8 cellular contexts compared by ENCODE assay signal in the genomic region with DNA sequence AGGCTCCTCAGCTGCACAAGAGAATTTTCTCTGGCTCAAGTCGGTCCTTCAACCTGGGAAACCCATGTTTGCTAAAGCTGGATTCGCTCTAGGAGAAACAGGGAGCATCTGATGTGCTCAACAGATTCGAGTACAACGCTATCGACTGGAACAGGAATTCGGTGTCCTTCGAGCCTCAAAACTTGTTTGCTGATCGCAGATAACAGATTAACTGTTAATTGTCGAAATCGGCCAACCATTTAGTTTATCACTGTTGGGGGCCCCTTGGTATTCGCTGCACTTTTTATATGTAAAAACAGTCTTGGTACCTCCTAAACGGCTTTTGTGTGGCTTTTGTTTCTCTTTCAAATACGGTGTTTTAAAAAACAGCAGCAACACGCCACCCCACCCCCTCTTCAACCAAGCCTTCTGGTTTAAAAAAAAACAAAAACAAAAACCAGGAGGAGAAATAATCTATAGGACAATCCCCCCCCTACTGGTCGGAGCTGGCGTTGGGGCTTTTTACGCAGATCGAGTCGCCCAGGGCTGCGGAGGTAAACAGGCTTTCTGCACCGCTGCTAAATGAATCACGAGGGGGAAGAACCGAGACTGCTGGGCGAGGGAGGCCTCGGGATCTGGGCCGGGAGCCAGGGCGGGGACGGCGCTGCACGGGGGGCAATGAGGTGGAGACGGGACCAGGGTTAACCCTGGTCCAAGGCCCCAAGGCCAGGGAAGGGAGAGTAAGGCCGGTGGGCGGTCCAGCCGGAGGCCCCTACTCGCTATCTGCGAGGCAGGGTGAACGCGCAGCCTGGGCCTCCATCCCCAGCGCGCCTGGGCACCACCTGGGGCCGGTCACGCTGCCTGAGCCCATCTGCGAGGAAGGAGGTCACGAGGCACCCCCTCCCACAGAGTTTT.
A peak's percentile ranks its signal among the peaks of the same experiment; 100 is the strongest.
DNase-seq lines count a peak whose midpoint lies in the region; ATAC-seq, FAIRE-seq and TF ChIP-seq lines count a peak whose summit lies in the region.

No MANE protein-coding gene starts in this region.

- peak overlapping the region; percentile 76 for H3K4me2 ChIP-seq in neural progenitor cell

- H3K4me3 Mint-ChIP-seq in activated CD4-positive, alpha-beta T cell treated with anti-CD3 and anti-CD28 coated beads, Interleukin-2, amount 10 ng/mL, durations not matched to agents 24 days and 14 days, result peak overlapping the region; percentile 93
- peak overlapping the region; percentile 71 for H3K4me3 Mint-ChIP-seq in neural progenitor cell

- H3K9me3 Mint-ChIP-seq in activated CD4-positive, alpha-beta T cell treated with anti-CD3 and anti-CD28 coated beads, Interleukin-2, amount 10 ng/mL, durations not matched to agents 24 days and 14 days, result no peaks in the 10 kb centered on the region
- H3K9me3 Mint-ChIP-seq in neural progenitor cell, result peaks cover 16% of the 10 kb centered on the region

- peak; percentile 54 for ATAC-seq in HG02973 (IDR thresholded peaks at IDR 0.05; ENCODE audit: unreplicated experiment)

- DNase-seq in GM12892 (ENCODE audit: insufficient read length) (no peak), NCI-H510A treated with DMSO at 0.1 percent for 48 hours (lab: John Stamatoyannopoulos, UW) (peak; percentile 73), neural progenitor cell (ENCODE audit: low spot score) (peak; percentile 82), urothelium cell line (ENCODE audit: low spot score) (peak; percentile 67), RWPE1 (ENCODE audit: low spot score) (no peak)
- DNase-seq in activated CD4-positive, alpha-beta T cell treated with anti-CD3 and anti-CD28 coated beads, Interleukin-2, amount 10 ng/mL, durations not matched to agents 24 days and 14 days, result peak; percentile 93
- peak; percentile 63 for DNase-seq in effector CD8-positive, alpha-beta T cell (lab: John Stamatoyannopoulos, UW)

- H3K9me3 ChIP-seq in neural progenitor cell (ENCODE audit: low read depth), result no peaks in the 10 kb centered on the region

- CTCF ChIA-PET in RWPE1 (lab: Yijun Ruan, JAX), result no interaction called here

- POLR2A ChIA-PET in RWPE1 (lab: Yijun Ruan, JAX; ENCODE audit: low non-redundant PET), result no interaction called here

- peaks cover 28% of the 10 kb centered on the region for H4K20me1 ChIP-seq in neural progenitor cell (ENCODE audit: low read depth)

- TF ChIP-seq CTCF in neural progenitor cell (IDR thresholded peaks at IDR 0.05) (peak; percentile 68), RWPE1 (conservative IDR thresholded peaks at IDR 0.05; ENCODE audit: low read depth) (no peak)

- no peaks in the 10 kb centered on the region for H3K36me3 Mint-ChIP-seq in activated CD4-positive, alpha-beta T cell treated with anti-CD3 and anti-CD28 coated beads, Interleukin-2, amount 10 ng/mL, durations not matched to agents 24 days and 14 days (ENCODE audit: low read depth)
- H3K36me3 Mint-ChIP-seq in neural progenitor cell, result peaks cover 4% of the 10 kb centered on the region

- no peak overlapping the region for H2AFZ ChIP-seq in neural progenitor cell (replicated peaks)

- peaks cover 34% of the 10 kb centered on the region for H3K4me1 ChIP-seq in neural progenitor cell

- peak; percentile 76 for FAIRE-seq in GM12892 (lab: Jason Lieb, UNC)
- no peak for FAIRE-seq in urothelium cell line (lab: Jason Lieb, UNC)

- no peak for TF ChIP-seq POLR2A in GM12892 (IDR thresholded peaks at IDR 0.05; ENCODE audit: low read depth, low read length)

- H3K4me3 ChIP-seq in neural progenitor cell, result peak overlapping the region; percentile 51

- H3K27ac ChIP-seq in neural progenitor cell (no peak overlapping the region), RWPE1 (no peak overlapping the region)

- peak overlapping the region; percentile 93 for H3K27ac Mint-ChIP-seq in activated CD4-positive, alpha-beta T cell treated with anti-CD3 and anti-CD28 coated beads, Interleukin-2, amount 10 ng/mL, durations not matched to agents 24 days and 14 days
- H3K27ac Mint-ChIP-seq in neural progenitor cell, result peak overlapping the region; percentile 21

- peaks cover 44% of the 10 kb centered on the region for H3K4me1 Mint-ChIP-seq in activated CD4-positive, alpha-beta T cell treated with anti-CD3 and anti-CD28 coated beads, Interleukin-2, amount 10 ng/mL, durations not matched to agents 24 days and 14 days
- H3K4me1 Mint-ChIP-seq in neural progenitor cell, result peaks cover 63% of the 10 kb centered on the region

- H3K27me3 Mint-ChIP-seq in activated CD4-positive, alpha-beta T cell treated with anti-CD3 and anti-CD28 coated beads, Interleukin-2, amount 10 ng/mL, durations not matched to agents 24 days and 14 days, result peaks cover under 1% of the 10 kb centered on the region
- H3K27me3 Mint-ChIP-seq in neural progenitor cell (ENCODE audit: insufficient read depth, low read depth), result peaks cover 20% of the 10 kb centered on the region

- H3K27me3 ChIP-seq in neural progenitor cell, result peaks cover 82% of the 10 kb centered on the region

- peaks cover 8% of the 10 kb centered on the region for H3K79me2 ChIP-seq in neural progenitor cell (ENCODE audit: low read depth)

- H3K9ac ChIP-seq in neural progenitor cell, result no peak overlapping the region

- H3F3A ChIP-seq in neural progenitor cell (ENCODE audit: low read depth), result peaks cover 56% of the 10 kb centered on the region

- H3K36me3 ChIP-seq in neural progenitor cell, result no peaks in the 10 kb centered on the region

- intact Hi-C loops in activated CD4-positive, alpha-beta T cell treated with anti-CD3 and anti-CD28 coated beads, Interleukin-2, amount 10 ng/mL, durations not matched to agents 24 days and 14 days (cut with micrococcal nuclease), result loop anchor here (1.0 to 10.0 kb wide), 10 partner anchors 15 to 1362 kb away; no protein-coding TSS in a partner anchor

Comparison
In these comparisons a context has a peak if more than half of its experiments do, and no peak if none do; other contexts are left out.
1. DNase-seq: peak in NCI-H510A treated with DMSO at 0.1 percent for 48 hours (single experiment), activated CD4-positive, alpha-beta T cell treated with anti-CD3 and anti-CD28 coated beads, Interleukin-2, amount 10 ng/mL, durations not matched to agents 24 days and 14 days (single experiment), effector CD8-positive, alpha-beta T cell (single experiment), neural progenitor cell (single experiment) and urothelium cell line (single experiment); none in GM12892 (single experiment) and RWPE1 (single experiment).